ENCODE assay signal across 8 cellular contexts in the genomic region with DNA sequence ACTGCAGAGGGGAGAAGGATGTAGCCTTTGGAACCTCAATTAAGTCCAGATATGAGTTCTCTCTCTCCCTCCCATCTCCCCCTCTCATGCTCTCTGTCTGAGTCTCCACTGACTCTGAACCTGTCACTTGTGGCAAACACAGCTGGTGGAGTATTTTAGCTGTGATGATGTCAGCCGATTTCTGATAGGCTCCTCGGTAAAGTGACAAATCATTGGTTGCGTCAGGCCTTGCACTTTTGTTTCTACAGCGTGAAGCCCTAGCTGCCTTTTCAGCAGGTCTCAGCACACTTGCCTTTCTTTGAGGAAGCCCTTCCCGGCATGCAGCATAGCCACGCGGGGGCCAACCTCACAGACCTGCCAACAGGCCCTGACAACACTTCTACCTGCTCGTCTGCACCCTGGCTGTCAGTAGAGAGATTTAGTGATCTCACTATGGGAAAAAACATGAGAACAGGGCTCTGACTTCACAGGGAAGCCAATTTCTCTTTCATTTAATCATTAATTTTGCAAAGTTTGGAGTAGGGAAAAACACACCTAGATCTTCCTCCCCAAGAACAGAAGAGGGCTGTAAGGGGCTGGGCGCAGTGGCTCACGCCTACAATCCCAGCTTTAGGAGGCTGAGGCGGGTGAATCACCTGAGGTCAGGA.
DNase-seq lines count a peak whose midpoint lies in the region; ATAC-seq and TF ChIP-seq lines count a peak whose summit lies in the region.

No MANE protein-coding gene starts in this region.

- H4K20me1 ChIP-seq in hepatocyte (ENCODE audit: insufficient read depth, poor library complexity, severe bottlenecking) (peaks cover 2% of the 10 kb centered on the region), smooth muscle cell (ENCODE audit: low read depth) (peaks cover 87% of the 10 kb centered on the region)

- CTCF ChIA-PET in activated naive CD4-positive, alpha-beta T cell treated with anti-CD3 and anti-CD28 coated beads, Interleukin-2, amount 10 ng/mL, durations not matched to agents 7 days and 5 days (lab: Charles Lee): interaction anchor here (0.9 to 2.5 kb wide), 5 partner anchors 10 to 448 kb away, joined by 3 to 17 read pairs (median 4); a partner anchor contains a TSS

- TF ChIP-seq POLR2A in Raji (IDR thresholded peaks at IDR 0.05; ENCODE audit: insufficient read depth, low read depth, low read length): peak; percentile 71

- H3K4me3 Mint-ChIP-seq in activated naive CD4-positive, alpha-beta T cell treated with anti-CD3 and anti-CD28 coated beads, Interleukin-2, amount 10 ng/mL, durations not matched to agents 7 days and 5 days: no peak overlapping the region
- no peak overlapping the region for H3K4me3 Mint-ChIP-seq in chondrocyte (ENCODE audit: unreplicated experiment)

- H3K27ac Mint-ChIP-seq in activated naive CD4-positive, alpha-beta T cell treated with anti-CD3 and anti-CD28 coated beads, Interleukin-2, amount 10 ng/mL, durations not matched to agents 7 days and 5 days: peak overlapping the region; percentile 90
- no peak overlapping the region for H3K27ac Mint-ChIP-seq in chondrocyte (ENCODE audit: unreplicated experiment)

- H3K27ac ChIP-seq in hepatocyte: no peak overlapping the region
- H3K27ac ChIP-seq in smooth muscle cell (ENCODE audit: low read depth): peak overlapping the region; percentile 92

- H3K9me3 Mint-ChIP-seq in activated naive CD4-positive, alpha-beta T cell treated with anti-CD3 and anti-CD28 coated beads, Interleukin-2, amount 10 ng/mL, durations not matched to agents 7 days and 5 days: peaks cover 6% of the 10 kb centered on the region
- H3K9me3 Mint-ChIP-seq in chondrocyte (ENCODE audit: low read depth): no peaks in the 10 kb centered on the region

- no peaks in the 10 kb centered on the region for H3K27me3 Mint-ChIP-seq in activated naive CD4-positive, alpha-beta T cell treated with anti-CD3 and anti-CD28 coated beads, Interleukin-2, amount 10 ng/mL, durations not matched to agents 7 days and 5 days
- no peaks in the 10 kb centered on the region for H3K27me3 Mint-ChIP-seq in chondrocyte (ENCODE audit: low read depth)

- peak; percentile 77 for DNase-seq in CD1c-positive myeloid dendritic cell (ENCODE audit: extremely low spot score)
- DNase-seq in activated naive CD4-positive, alpha-beta T cell treated with anti-CD3 and anti-CD28 coated beads, Interleukin-2, amount 10 ng/mL, durations not matched to agents 7 days and 5 days: peak; percentile 88
- DNase-seq in hepatocyte (ENCODE audit: low spot score): peak; percentile 39
- DNase-seq in smooth muscle cell (lab: John Stamatoyannopoulos, UW; ENCODE audit: unreplicated experiment): no peak
- DNase-seq in chondrocyte (ENCODE audit: low spot score): no peak

- H3K9me3 ChIP-seq in hepatocyte (ENCODE audit: low read depth) (no peaks in the 10 kb centered on the region), smooth muscle cell (replicated peaks; ENCODE audit: low read depth) (no peaks in the 10 kb centered on the region)

- H3K4me2 ChIP-seq in hepatocyte (no peak overlapping the region), smooth muscle cell (peak overlapping the region; percentile 60)

- H3K4me1 ChIP-seq in hepatocyte (ENCODE audit: insufficient read depth) (peaks cover 19% of the 10 kb centered on the region), smooth muscle cell (ENCODE audit: low read depth) (peaks cover 5% of the 10 kb centered on the region)

- no peaks in the 10 kb centered on the region for H3K79me2 ChIP-seq in hepatocyte
- no peaks in the 10 kb centered on the region for H3K79me2 ChIP-seq in smooth muscle cell (ENCODE audit: low read depth)

- peak overlapping the region; percentile 59 for H3K9ac ChIP-seq in smooth muscle cell (ENCODE audit: low read depth)

- H3K4me3 ChIP-seq in hepatocyte: no peak overlapping the region
- H3K4me3 ChIP-seq in smooth muscle cell: no peak overlapping the region

- ATAC-seq in GM19452 (IDR thresholded peaks at IDR 0.05; ENCODE audit: unreplicated experiment): peak; percentile 84
- ATAC-seq in HG03521 (IDR thresholded peaks at IDR 0.05; ENCODE audit: unreplicated experiment): peak; percentile 85

- H3K4me1 Mint-ChIP-seq in activated naive CD4-positive, alpha-beta T cell treated with anti-CD3 and anti-CD28 coated beads, Interleukin-2, amount 10 ng/mL, durations not matched to agents 7 days and 5 days: peaks cover 70% of the 10 kb centered on the region
- H3K4me1 Mint-ChIP-seq in chondrocyte (ENCODE audit: low read depth): peaks cover 66% of the 10 kb centered on the region

- no peaks in the 10 kb centered on the region for H3K9me2 ChIP-seq in hepatocyte (replicated peaks; ENCODE audit: insufficient read depth)

- 68% methylated on average over 11 of the region's 11 CpGs for WGBS in hepatocyte (ENCODE audit: low lambda C conversion rate, missing lambda C conversion rate)
- WGBS in smooth muscle cell (ENCODE audit: low lambda C conversion rate): 60% methylated on average over 11 of the region's 11 CpGs

- no peak for TF ChIP-seq CTCF in hepatocyte (IDR thresholded peaks at IDR 0.05; ENCODE audit: poor library complexity)
- TF ChIP-seq CTCF in smooth muscle cell (IDR thresholded peaks at IDR 0.05; ENCODE audit: borderline replicate concordance, insufficient read depth, poor library complexity, severe bottlenecking): no peak
- TF ChIP-seq CTCF in chondrocyte (IDR thresholded peaks at IDR 0.05): no peak

- peaks cover 30% of the 10 kb centered on the region for H3K36me3 Mint-ChIP-seq in activated naive CD4-positive, alpha-beta T cell treated with anti-CD3 and anti-CD28 coated beads, Interleukin-2, amount 10 ng/mL, durations not matched to agents 7 days and 5 days
- H3K36me3 Mint-ChIP-seq in chondrocyte (ENCODE audit: low read depth): peaks cover 16% of the 10 kb centered on the region

- H3K36me3 ChIP-seq in hepatocyte (replicated peaks; ENCODE audit: insufficient read depth, low read depth) (no peaks in the 10 kb centered on the region), smooth muscle cell (ENCODE audit: low read depth) (peaks cover 4% of the 10 kb centered on the region)

- no peak overlapping the region for H2AFZ ChIP-seq in hepatocyte
- no peak overlapping the region for H2AFZ ChIP-seq in smooth muscle cell (ENCODE audit: low read depth)

- peaks cover 29% of the 10 kb centered on the region for H3F3A ChIP-seq in smooth muscle cell (ENCODE audit: low read depth)

- H3K27me3 ChIP-seq in hepatocyte: no peaks in the 10 kb centered on the region
- H3K27me3 ChIP-seq in smooth muscle cell (ENCODE audit: low read depth): no peaks in the 10 kb centered on the region

Comparison
In these comparisons a context has a peak if more than half of its experiments do, and no peak if none do; other contexts are left out.
1. DNase-seq: peak in CD1c-positive myeloid dendritic cell (single experiment), activated naive CD4-positive, alpha-beta T cell treated with anti-CD3 and anti-CD28 coated beads, Interleukin-2, amount 10 ng/mL, durations not matched to agents 7 days and 5 days (single experiment) and hepatocyte (single experiment); none in smooth muscle cell (single experiment) and chondrocyte (single experiment).